Comparison of ENCODE assay signal across 28 cellular contexts in the genomic region with DNA sequence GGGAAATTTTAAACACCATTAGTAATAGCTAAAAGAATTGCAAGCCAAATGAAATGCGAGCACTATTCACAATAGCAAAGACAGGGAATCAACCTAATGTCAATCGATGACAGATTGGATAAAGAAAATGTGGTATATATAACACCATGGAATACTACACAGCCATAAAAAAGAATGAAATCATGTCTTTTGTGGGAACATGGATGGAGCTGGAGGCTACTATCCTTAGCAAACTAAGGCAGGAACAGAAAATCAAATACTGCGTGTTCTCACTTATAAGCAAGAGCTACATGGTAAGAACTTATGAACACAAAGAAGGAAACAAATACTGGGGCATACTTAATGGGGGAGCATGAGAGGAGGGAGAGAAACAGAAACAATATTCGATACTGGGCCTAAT.
"Had no signal": no experiment of that assay in that cellular context is flagged by ENCODE, and none has a peak within 500 bp of the region (broad histone marks: within the 10 kb centered on the region; RNA-seq: fewer than 3 reads in every experiment).

No MANE protein-coding gene starts in this region.

- H3K27ac ChIP-seq: colonic mucosa, epithelial cell of prostate, esophagus squamous epithelium, gastrocnemius medialis, heart right ventricle, left lung, lower lobe of right lung had no signal

- H3K4me1 ChIP-seq: colonic mucosa, left lung, lower lobe of right lung had no signal

- H3K9me3 ChIP-seq: colonic mucosa, esophagus squamous epithelium, gastrocnemius medialis, left lung, lower lobe of right lung, mucosa of descending colon had no signal

- FAIRE-seq: endometrium, islet of Langerhans, keratinocyte had no signal

- H3K9me3 Mint-ChIP-seq: dendritic cell treated with granulocyte-macrophage colony-stimulating factor and Interleukin-4, amounts not matched to agents 40 ng/mL and 50 ng/mL, for 4 days; endodermal cell had no signal

- H3K27me3 ChIP-seq: colonic mucosa, gastrocnemius medialis, heart right ventricle, left lung had no signal

- H3K4me3 Mint-ChIP-seq: dendritic cell treated with granulocyte-macrophage colony-stimulating factor and Interleukin-4, amounts not matched to agents 40 ng/mL and 50 ng/mL, for 4 days; effector memory CD8-positive, alpha-beta T cell; endodermal cell; mesothelial cell of epicardium; naive B cell had no signal

- ATAC-seq: effector memory CD8-positive, alpha-beta T cell; esophagus mucosa; gastrocnemius medialis; heart right ventricle; left cardiac atrium; left lung; left ventricle myocardium superior; lower lobe of right lung; mucosa of descending colon had no signal

- H3K27ac Mint-ChIP-seq: dendritic cell treated with granulocyte-macrophage colony-stimulating factor and Interleukin-4, amounts not matched to agents 40 ng/mL and 50 ng/mL, for 4 days; effector memory CD8-positive, alpha-beta T cell; endodermal cell; mesothelial cell of epicardium; naive B cell had no signal

- H3K36me3 ChIP-seq: colonic mucosa, esophagus squamous epithelium, gastrocnemius medialis, heart right ventricle, left lung, lower lobe of right lung had no signal

- H3K4me3 ChIP-seq: colonic mucosa, esophagus squamous epithelium, gastrocnemius medialis, heart right ventricle, left lung, lower lobe of right lung, mucosa of descending colon had no signal

- H3K27me3 Mint-ChIP-seq: dendritic cell treated with granulocyte-macrophage colony-stimulating factor and Interleukin-4, amounts not matched to agents 40 ng/mL and 50 ng/mL, for 4 days had no signal

- H3K36me3 Mint-ChIP-seq: mesothelial cell of epicardium, naive B cell had no signal

- DNase-seq: colonic mucosa; cortex of kidney; effector CD8-positive, alpha-beta T cell; effector memory CD8-positive, alpha-beta T cell; endodermal cell; erythroblast; esophagus squamous epithelium; foreskin fibroblast; foreskin melanocyte; gastrocnemius medialis; glutamatergic neuron; head of caudate nucleus; heart right ventricle; hippocampal formation; left cardiac atrium; left lung; left ventricle myocardium superior; lower lobe of right lung; mesenchymal stem cell; mucosa of descending colon; naive B cell had no signal
